Comparison of ENCODE assay signal across 34 cellular contexts in the genomic region with DNA sequence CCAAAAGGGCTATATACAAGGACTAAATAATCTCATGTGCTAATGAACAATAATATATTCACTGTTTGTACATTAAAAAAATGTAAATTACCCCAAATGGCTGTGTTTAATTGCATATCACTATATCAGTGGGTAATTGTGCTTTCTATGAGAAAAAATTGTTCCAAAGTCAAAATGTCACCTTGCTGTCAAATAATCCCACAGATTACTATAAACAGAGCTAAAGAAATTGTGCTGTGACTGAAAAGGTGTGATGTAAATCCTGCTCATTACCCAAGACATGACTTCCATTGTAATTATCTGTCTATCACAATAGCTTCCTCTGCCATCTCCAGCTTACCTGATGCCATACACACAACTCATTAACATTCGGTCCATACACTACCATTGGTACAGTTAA.
"Had no signal": no experiment of that assay in that cellular context is flagged by ENCODE, and none has a peak within 500 bp of the region (broad histone marks: within the 10 kb centered on the region; RNA-seq: fewer than 3 reads in every experiment).

No MANE protein-coding gene starts in this region.

- H3K9me3 ChIP-seq: MG63 had no signal

- H3K27me3 ChIP-seq: MG63 had no signal

- H3K36me3 ChIP-seq: MG63 had no signal

- DNase-seq: Karpas-422, Kasumi-1, MG63, MM.1S, MV-4-11, NCI-H1048, NCI-H1092, NCI-H1092 treated with DMSO at 0.1 percent for 48 hours, NCI-H1105, NCI-H1105 treated with DMSO at 0.1 percent for 48 hours, NCI-H1417, NCI-H1417 treated with DMSO at 0.1 percent for 48 hours, NCI-H1436, NCI-H1436 treated with DMSO at 0.1 percent for 48 hours, NCI-H146, NCI-H1694, NCI-H1694 treated with DMSO at 0.1 percent for 48 hours, NCI-H187 treated with DMSO at 0.1 percent for 48 hours, NCI-H1930, NCI-H2029, NCI-H2029 treated with DMSO at 0.1 percent for 48 hours, NCI-H2081, NCI-H2081 treated with DMSO at 0.1 percent for 48 hours, NCI-H2107, NCI-H2171, NCI-H2171 treated with DMSO at 0.1 percent for 48 hours, NCI-H2227 treated with DMSO at 0.1 percent for 48 hours, NCI-H226, NCI-H345, NCI-H446, NCI-H446 treated with DMSO at 0.1 percent for 48 hours, NCI-H510A, NCI-H510A treated with DMSO at 0.1 percent for 48 hours, NCI-H524 had no signal

- H3K4me3 ChIP-seq: MG63 had no signal
